20 cellular contexts compared by ENCODE assay signal in genomic region chr14:22579218-22579617, GRCh38. TPM values are rescaled to one million over a fixed set of nuclear protein-coding genes. Genes with fewer than 3 reads are reported as not detected.
DNase-seq lines count a peak whose midpoint lies in the region; FAIRE-seq and TF ChIP-seq lines count a peak whose summit lies in the region.
"Had no signal": no experiment of that assay in that cellular context is flagged by ENCODE, and none has a peak within 500 bp of the region (broad histone marks: within the 10 kb centered on the region; RNA-seq: fewer than 3 reads in every experiment).

No MANE protein-coding gene starts in this region.

- no peaks in the 10 kb centered on the region for H3K9me3 Mint-ChIP-seq in CD4-positive, alpha-beta memory T cell
- H3K9me3 Mint-ChIP-seq in activated T-helper 2 cell treated with anti-CD3 and anti-CD28 coated beads, Interferon-gamma antibody, Interleukin-2, Interleukin-4, amounts not matched to agents 10 μg/mL and 5 μg/mL and 100 μg/mL, durations not matched to agents 14 hours and 24 hours and 36 hours: no peaks in the 10 kb centered on the region
- H3K9me3 Mint-ChIP-seq: immature natural killer cell had no signal

- H3K27me3 Mint-ChIP-seq in CD4-positive, alpha-beta memory T cell: no peaks in the 10 kb centered on the region
- no peaks in the 10 kb centered on the region for H3K27me3 Mint-ChIP-seq in activated T-helper 2 cell treated with anti-CD3 and anti-CD28 coated beads, Interferon-gamma antibody, Interleukin-2, Interleukin-4, amounts not matched to agents 10 μg/mL and 5 μg/mL and 100 μg/mL, durations not matched to agents 14 hours and 24 hours and 36 hours (ENCODE audit: low read depth)

- peak overlapping the region in 4 of 8 donors; percentile 1 to 76 (median 19) for H3K4me3 Mint-ChIP-seq in CD4-positive, alpha-beta memory T cell
- peak overlapping the region; percentile 15 for H3K4me3 Mint-ChIP-seq in activated T-helper 2 cell treated with anti-CD3 and anti-CD28 coated beads, Interferon-gamma antibody, Interleukin-2, Interleukin-4, amounts not matched to agents 10 μg/mL and 5 μg/mL and 100 μg/mL, durations not matched to agents 14 hours and 24 hours and 36 hours (ENCODE audit: low read depth)
- H3K4me3 Mint-ChIP-seq: immature natural killer cell had no signal

- H3K4me1 ChIP-seq in CD4-positive, alpha-beta memory T cell (ENCODE audit: insufficient read depth, low read length): peaks cover 37% of the 10 kb centered on the region

- no peaks in the 10 kb centered on the region for H3K9me3 ChIP-seq in CD4-positive, alpha-beta memory T cell (ENCODE audit: control insufficient read depth in 1 of 2, low read length in 2 of 2)
- H3K9me3 ChIP-seq: neutrophil, sigmoid colon, tibial nerve had no signal

- H3K36me3 ChIP-seq in CD4-positive, alpha-beta memory T cell (ENCODE audit: insufficient read depth, low read length): peaks cover 5% of the 10 kb centered on the region

- DNase-seq in NCI-H82 (lab: John Stamatoyannopoulos, UW) (peak; percentile 9), NCI-H82 treated with DMSO at 0.1 percent for 48 hours (lab: John Stamatoyannopoulos, UW; ENCODE audit: unreplicated experiment) (no peak), left kidney (ENCODE audit: low read depth, low spot score) (peak; percentile 43), NCI-H510A (lab: John Stamatoyannopoulos, UW) (no peak), NCI-H1105 (lab: John Stamatoyannopoulos, UW) (no peak), GM12891 (ENCODE audit: insufficient read length, low spot score) (no peak)
- DNase-seq in CD4-positive, alpha-beta memory T cell: no peak
- no peak for DNase-seq in activated T-helper 2 cell treated with anti-CD3 and anti-CD28 coated beads, Interferon-gamma antibody, Interleukin-2, Interleukin-4, amounts not matched to agents 10 μg/mL and 5 μg/mL and 100 μg/mL, durations not matched to agents 14 hours and 24 hours and 36 hours (ENCODE audit: low spot score)
- DNase-seq: ACHN; activated CD4-positive, alpha-beta T cell treated with anti-CD3 and anti-CD28 coated beads, Interleukin-2, amount 50 U/mL, for 4 hours; COR-L47; GF-D8; immature natural killer cell; mammary epithelial cell; NCI-H187; sigmoid colon; stimulated activated CD4-positive, alpha-beta T cell treated with anti-CD3 and anti-CD28 coated beads, Interleukin-2, amount 100 ng/mL, for 48 hours; stimulated activated CD8-positive, alpha-beta memory T cell treated with anti-CD3 and anti-CD28 coated beads, Interleukin-4, amount 100 ng/mL, for 48 hours had no signal

- H3K27me3 ChIP-seq in CD4-positive, alpha-beta memory T cell (ENCODE audit: insufficient read depth, low read length): no peaks in the 10 kb centered on the region
- H3K27me3 ChIP-seq: neutrophil, sigmoid colon, tibial nerve had no signal

- peaks cover 19 to 25% of the 10 kb centered on the region in 2 donors for H3K36me3 Mint-ChIP-seq in CD4-positive, alpha-beta memory T cell
- H3K36me3 Mint-ChIP-seq in activated T-helper 2 cell treated with anti-CD3 and anti-CD28 coated beads, Interferon-gamma antibody, Interleukin-2, Interleukin-4, amounts not matched to agents 10 μg/mL and 5 μg/mL and 100 μg/mL, durations not matched to agents 14 hours and 24 hours and 36 hours (ENCODE audit: low read depth): peaks cover 59% of the 10 kb centered on the region

- peak overlapping the region; percentile 1 to 87 (median 54) for H3K27ac Mint-ChIP-seq in CD4-positive, alpha-beta memory T cell
- peak overlapping the region; percentile 69 for H3K27ac Mint-ChIP-seq in activated T-helper 2 cell treated with anti-CD3 and anti-CD28 coated beads, Interferon-gamma antibody, Interleukin-2, Interleukin-4, amounts not matched to agents 10 μg/mL and 5 μg/mL and 100 μg/mL, durations not matched to agents 14 hours and 24 hours and 36 hours

- H3K27ac ChIP-seq in CD4-positive, alpha-beta memory T cell (ENCODE audit: low read depth, low read length): no peak overlapping the region
- H3K27ac ChIP-seq: neutrophil, sigmoid colon, tibial nerve had no signal

- no peak for TF ChIP-seq POLR2A in GM12891 (IDR thresholded peaks at IDR 0.05; ENCODE audit: low read depth, low read length)

- no peak overlapping the region for H3K4me3 ChIP-seq in CD4-positive, alpha-beta memory T cell (ENCODE audit: low read length in 2 of 2)
- H3K4me3 ChIP-seq: sigmoid colon, tibial nerve had no signal

- POLR2A ChIA-PET in CD4-positive, alpha-beta memory T cell (lab: Charles Lee; ENCODE audit: partially characterized antibody): interaction anchor here (0.7 to 13.5 kb wide), 3 partner anchors 10 to 19 kb away, joined by 3 to 387 read pairs (median 12); partner anchors contain the start of genes ABHD4 and DAD1

- H3K4me1 Mint-ChIP-seq in CD4-positive, alpha-beta memory T cell: peaks cover 41 to 66% (median 53%) of the 10 kb centered on the region in 4 donors
- peaks cover 63% of the 10 kb centered on the region for H3K4me1 Mint-ChIP-seq in activated T-helper 2 cell treated with anti-CD3 and anti-CD28 coated beads, Interferon-gamma antibody, Interleukin-2, Interleukin-4, amounts not matched to agents 10 μg/mL and 5 μg/mL and 100 μg/mL, durations not matched to agents 14 hours and 24 hours and 36 hours (ENCODE audit: low read depth)

- FAIRE-seq in GM12891 (lab: Jason Lieb, UNC): no peak

- CTCF ChIA-PET in CD4-positive, alpha-beta memory T cell (lab: Charles Lee; ENCODE audit: partially characterized antibody): interaction anchor here (0.9 to 1.4 kb wide), 7 partner anchors 9 to 727 kb away, joined by 3 to 6 read pairs (median 4); partner anchors contain the start of gene DAD1

- intact Hi-C loops in CD4-positive, alpha-beta memory T cell (cut with micrococcal nuclease): no loop called here
- intact Hi-C loops in activated T-helper 2 cell treated with anti-CD3 and anti-CD28 coated beads, Interferon-gamma antibody, Interleukin-2, Interleukin-4, amounts not matched to agents 10 μg/mL and 5 μg/mL and 100 μg/mL, durations not matched to agents 14 hours and 24 hours and 36 hours (cut with micrococcal nuclease): no loop called here

TF ChIP-seq in GM12891, 5 proteins besides CTCF, POLR2A, EP300 and RAD21:
- no peak for TF ChIP-seq PAX5 (IDR thresholded peaks at IDR 0.05; ENCODE audit: insufficient read depth, low read length, severe bottlenecking)

RNA-seq across cellular contexts. Expression of gene DAD1, which starts 9.8 kb away (rescaled TPM):
- total RNA-seq in CD4-positive, alpha-beta memory T cell: 100 to 1,000 TPM; 110 to 124 TPM
- polyA plus RNA-seq in CD4-positive, alpha-beta memory T cell: 100 to 1,000 TPM; 602 to 735 TPM
- total RNA-seq in activated T-helper 2 cell treated with anti-CD3 and anti-CD28 coated beads, Interferon-gamma antibody, Interleukin-2, Interleukin-4, amounts not matched to agents 10 μg/mL and 5 μg/mL and 100 μg/mL, durations not matched to agents 14 hours and 24 hours and 36 hours: 246 and 256 TPM in 2 replicates
- 280 TPM for polyA plus RNA-seq in GM12891 (2012; ENCODE audit: low read depth, missing spikeins)

RNA-seq across cellular contexts. Expression of gene ABHD4, which starts 18.9 kb away (rescaled TPM):
- total RNA-seq in CD4-positive, alpha-beta memory T cell: 10 to 100 TPM; 18.8 to 22.4 TPM
- polyA plus RNA-seq in CD4-positive, alpha-beta memory T cell: 10 to 100 TPM in 1 of 2 donors, 1 to 10 TPM in 1; 6.2 to 12.9 TPM
- 9.2 and 10.8 TPM in 2 replicates for total RNA-seq in activated T-helper 2 cell treated with anti-CD3 and anti-CD28 coated beads, Interferon-gamma antibody, Interleukin-2, Interleukin-4, amounts not matched to agents 10 μg/mL and 5 μg/mL and 100 μg/mL, durations not matched to agents 14 hours and 24 hours and 36 hours
- 7.3 TPM for polyA plus RNA-seq in GM12891 (2012; ENCODE audit: low read depth, missing spikeins)

Comparison
In these comparisons a context has a peak if more than half of its experiments do, and no peak if none do; other contexts are left out.
1. DNase-seq: peak in NCI-H82 (single experiment) and left kidney (single experiment); none in NCI-H82 treated with DMSO at 0.1 percent for 48 hours (single experiment), CD4-positive, alpha-beta memory T cell (0 of 5), activated T-helper 2 cell treated with anti-CD3 and anti-CD28 coated beads, Interferon-gamma antibody, Interleukin-2, Interleukin-4, amounts not matched to agents 10 μg/mL and 5 μg/mL and 100 μg/mL, durations not matched to agents 14 hours and 24 hours and 36 hours (single experiment), NCI-H510A (single experiment), NCI-H1105 (single experiment) and GM12891 (single experiment).